In the genomic region with DNA sequence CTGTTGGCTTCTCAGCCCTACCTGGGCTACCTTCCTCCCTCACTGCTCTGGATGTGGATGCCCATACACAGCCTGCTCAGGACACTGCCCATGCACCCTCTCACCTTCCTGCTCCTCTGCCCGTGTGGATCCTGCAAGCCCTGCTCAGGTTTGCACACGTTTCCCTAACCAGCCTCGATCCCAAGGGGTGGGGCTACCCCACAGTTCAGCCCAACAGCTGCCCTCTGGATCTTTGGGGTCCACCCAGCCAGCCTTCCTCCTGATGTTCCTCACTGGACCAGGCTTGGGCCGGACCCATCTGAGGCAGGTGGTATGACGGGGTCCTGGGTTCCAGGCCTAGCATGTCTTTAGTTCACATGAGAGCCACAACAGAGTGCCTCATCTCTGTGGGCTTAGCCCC, we compare ENCODE assay signal across 2 cellular contexts.
TF ChIP-seq lines count a peak whose summit lies in the region.

No MANE protein-coding gene starts in this region.

TF ChIP-seq in SK-N-SH, 30 proteins besides CTCF, POLR2A, EP300 and RAD21 (continued from another document):
- TF ChIP-seq, protein P1, sequence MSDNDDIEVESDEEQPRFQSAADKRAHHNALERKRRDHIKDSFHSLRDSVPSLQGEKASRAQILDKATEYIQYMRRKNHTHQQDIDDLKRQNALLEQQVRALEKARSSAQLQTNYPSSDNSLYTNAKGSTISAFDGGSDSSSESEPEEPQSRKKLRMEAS (IDR thresholded peaks at IDR 0.05; ENCODE audit: low read depth) = no peak
- no peak for TF ChIP-seq TEAD4 (IDR thresholded peaks at IDR 0.05; ENCODE audit: borderline replicate concordance, insufficient read depth)
- no peak for TF ChIP-seq ELF1 (IDR thresholded peaks at IDR 0.05)

TF ChIP-seq in SK-N-SH treated with all-trans-retinoic acid at 6 μM for 48 hours, 23 proteins besides CTCF, POLR2A, EP300 and RAD21 (continued from another document):
- TF ChIP-seq, protein P2, sequence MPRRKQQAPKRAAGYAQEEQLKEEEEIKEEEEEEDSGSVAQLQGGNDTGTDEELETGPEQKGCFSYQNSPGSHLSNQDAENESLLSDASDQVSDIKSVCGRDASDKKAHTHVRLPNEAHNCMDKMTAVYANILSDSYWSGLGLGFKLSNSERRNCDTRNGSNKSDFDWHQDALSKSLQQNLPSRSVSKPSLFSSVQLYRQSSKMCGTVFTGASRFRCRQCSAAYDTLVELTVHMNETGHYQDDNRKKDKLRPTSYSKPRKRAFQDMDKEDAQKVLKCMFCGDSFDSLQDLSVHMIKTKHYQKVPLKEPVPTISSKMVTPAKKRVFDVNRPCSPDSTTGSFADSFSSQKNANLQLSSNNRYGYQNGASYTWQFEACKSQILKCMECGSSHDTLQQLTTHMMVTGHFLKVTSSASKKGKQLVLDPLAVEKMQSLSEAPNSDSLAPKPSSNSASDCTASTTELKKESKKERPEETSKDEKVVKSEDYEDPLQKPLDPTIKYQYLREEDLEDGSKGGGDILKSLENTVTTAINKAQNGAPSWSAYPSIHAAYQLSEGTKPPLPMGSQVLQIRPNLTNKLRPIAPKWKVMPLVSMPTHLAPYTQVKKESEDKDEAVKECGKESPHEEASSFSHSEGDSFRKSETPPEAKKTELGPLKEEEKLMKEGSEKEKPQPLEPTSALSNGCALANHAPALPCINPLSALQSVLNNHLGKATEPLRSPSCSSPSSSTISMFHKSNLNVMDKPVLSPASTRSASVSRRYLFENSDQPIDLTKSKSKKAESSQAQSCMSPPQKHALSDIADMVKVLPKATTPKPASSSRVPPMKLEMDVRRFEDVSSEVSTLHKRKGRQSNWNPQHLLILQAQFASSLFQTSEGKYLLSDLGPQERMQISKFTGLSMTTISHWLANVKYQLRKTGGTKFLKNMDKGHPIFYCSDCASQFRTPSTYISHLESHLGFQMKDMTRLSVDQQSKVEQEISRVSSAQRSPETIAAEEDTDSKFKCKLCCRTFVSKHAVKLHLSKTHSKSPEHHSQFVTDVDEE (CRISPR knock-in tag; IDR thresholded peaks at IDR 0.05) = no peak
- no peak for TF ChIP-seq OSR1 (CRISPR knock-in tag; IDR thresholded peaks at IDR 0.05)
- TF ChIP-seq, protein P3, sequence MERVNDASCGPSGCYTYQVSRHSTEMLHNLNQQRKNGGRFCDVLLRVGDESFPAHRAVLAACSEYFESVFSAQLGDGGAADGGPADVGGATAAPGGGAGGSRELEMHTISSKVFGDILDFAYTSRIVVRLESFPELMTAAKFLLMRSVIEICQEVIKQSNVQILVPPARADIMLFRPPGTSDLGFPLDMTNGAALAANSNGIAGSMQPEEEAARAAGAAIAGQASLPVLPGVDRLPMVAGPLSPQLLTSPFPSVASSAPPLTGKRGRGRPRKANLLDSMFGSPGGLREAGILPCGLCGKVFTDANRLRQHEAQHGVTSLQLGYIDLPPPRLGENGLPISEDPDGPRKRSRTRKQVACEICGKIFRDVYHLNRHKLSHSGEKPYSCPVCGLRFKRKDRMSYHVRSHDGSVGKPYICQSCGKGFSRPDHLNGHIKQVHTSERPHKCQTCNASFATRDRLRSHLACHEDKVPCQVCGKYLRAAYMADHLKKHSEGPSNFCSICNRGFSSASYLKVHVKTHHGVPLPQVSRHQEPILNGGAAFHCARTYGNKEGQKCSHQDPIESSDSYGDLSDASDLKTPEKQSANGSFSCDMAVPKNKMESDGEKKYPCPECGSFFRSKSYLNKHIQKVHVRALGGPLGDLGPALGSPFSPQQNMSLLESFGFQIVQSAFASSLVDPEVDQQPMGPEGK (CRISPR knock-in tag; IDR thresholded peaks at IDR 0.05; ENCODE audit: borderline replicate concordance) = no peak
- no peak for TF ChIP-seq SNAI2 (CRISPR knock-in tag; IDR thresholded peaks at IDR 0.05)
- no peak for TF ChIP-seq ESRRG (CRISPR knock-in tag; IDR thresholded peaks at IDR 0.05)
- TF ChIP-seq TCF4 (CRISPR knock-in tag; IDR thresholded peaks at IDR 0.05; ENCODE audit: borderline replicate concordance) = no peak
- TF ChIP-seq PPARA (CRISPR knock-in tag; IDR thresholded peaks at IDR 0.05; ENCODE audit: borderline replicate concordance) = no peak
- TF ChIP-seq, protein P4, sequence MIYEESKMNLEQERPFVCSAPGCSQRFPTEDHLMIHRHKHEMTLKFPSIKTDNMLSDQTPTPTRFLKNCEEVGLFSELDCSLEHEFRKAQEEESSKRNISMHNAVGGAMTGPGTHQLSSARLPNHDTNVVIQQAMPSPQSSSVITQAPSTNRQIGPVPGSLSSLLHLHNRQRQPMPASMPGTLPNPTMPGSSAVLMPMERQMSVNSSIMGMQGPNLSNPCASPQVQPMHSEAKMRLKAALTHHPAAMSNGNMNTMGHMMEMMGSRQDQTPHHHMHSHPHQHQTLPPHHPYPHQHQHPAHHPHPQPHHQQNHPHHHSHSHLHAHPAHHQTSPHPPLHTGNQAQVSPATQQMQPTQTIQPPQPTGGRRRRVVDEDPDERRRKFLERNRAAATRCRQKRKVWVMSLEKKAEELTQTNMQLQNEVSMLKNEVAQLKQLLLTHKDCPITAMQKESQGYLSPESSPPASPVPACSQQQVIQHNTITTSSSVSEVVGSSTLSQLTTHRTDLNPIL (CRISPR knock-in tag; IDR thresholded peaks at IDR 0.05; ENCODE audit: low read depth) = no peak
- TF ChIP-seq, protein P5, sequence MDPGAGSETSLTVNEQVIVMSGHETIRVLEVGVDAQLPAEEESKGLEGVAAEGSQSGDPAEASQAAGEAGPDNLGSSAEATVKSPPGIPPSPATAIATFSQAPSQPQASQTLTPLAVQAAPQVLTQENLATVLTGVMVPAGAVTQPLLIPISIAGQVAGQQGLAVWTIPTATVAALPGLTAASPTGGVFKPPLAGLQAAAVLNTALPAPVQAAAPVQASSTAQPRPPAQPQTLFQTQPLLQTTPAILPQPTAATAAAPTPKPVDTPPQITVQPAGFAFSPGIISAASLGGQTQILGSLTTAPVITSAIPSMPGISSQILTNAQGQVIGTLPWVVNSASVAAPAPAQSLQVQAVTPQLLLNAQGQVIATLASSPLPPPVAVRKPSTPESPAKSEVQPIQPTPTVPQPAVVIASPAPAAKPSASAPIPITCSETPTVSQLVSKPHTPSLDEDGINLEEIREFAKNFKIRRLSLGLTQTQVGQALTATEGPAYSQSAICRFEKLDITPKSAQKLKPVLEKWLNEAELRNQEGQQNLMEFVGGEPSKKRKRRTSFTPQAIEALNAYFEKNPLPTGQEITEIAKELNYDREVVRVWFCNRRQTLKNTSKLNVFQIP (CRISPR knock-in tag; IDR thresholded peaks at IDR 0.05; ENCODE audit: borderline replicate concordance, low read depth) = no peak
- TF ChIP-seq ZNF565 (CRISPR knock-in tag; conservative IDR thresholded peaks at IDR 0.05; ENCODE audit: low read depth) = no peak
- TF ChIP-seq GLIS3 (CRISPR knock-in tag; IDR thresholded peaks at IDR 0.05) = no peak
- no peak for TF ChIP-seq ZC3H10 (CRISPR knock-in tag; IDR thresholded peaks at IDR 0.05)
